In the genomic region with DNA sequence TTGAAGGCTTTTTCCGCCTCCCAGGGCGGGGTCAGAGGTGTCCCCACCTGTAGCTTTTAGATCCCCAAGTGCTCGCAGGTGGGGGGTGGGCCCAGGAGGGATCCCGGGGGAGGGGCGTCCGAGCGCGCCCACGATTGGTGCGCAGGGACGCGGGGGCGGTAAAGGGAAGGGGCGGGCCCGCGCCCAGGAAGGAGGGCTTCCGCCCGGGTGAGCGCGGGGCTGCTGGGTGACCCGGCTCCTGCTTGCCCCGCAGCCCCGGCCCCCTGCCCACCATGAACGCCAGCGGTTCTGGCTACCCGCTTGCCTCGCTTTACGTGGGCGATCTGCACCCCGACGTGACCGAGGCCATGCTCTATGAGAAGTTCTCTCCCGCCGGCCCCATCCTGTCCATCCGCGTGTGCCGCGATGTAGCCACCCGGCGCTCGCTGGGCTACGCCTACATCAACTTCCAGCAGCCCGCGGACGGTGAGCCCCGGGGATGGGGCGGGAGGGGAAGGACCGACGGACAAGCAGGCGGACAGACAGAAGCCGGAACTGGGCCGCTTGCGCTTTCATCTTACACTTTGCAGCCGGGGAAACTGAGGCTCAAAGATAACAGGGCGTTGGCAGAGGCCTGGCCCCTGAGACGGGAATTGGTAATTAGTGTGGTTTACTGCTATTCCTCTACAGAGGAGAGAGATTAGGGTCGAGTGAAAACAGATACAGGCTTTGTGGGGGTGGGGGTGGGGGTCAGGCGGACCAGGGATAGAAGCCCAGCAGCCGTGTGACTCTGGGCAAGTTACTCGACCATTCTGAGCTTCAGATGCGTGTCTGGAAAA, we compare ENCODE assay signal across 1 cellular context.
TF ChIP-seq lines count a peak whose summit lies in the region.

A gene (plus strand): TSS at position 189 of the 818 bp plus-strand sequence. CDS start 84 bp downstream, at position 273.

TF ChIP-seq in HepG2, 621 proteins besides CTCF, POLR2A, EP300 and RAD21 (continued from another document and continues in another):
- TF ChIP-seq, protein P1, sequence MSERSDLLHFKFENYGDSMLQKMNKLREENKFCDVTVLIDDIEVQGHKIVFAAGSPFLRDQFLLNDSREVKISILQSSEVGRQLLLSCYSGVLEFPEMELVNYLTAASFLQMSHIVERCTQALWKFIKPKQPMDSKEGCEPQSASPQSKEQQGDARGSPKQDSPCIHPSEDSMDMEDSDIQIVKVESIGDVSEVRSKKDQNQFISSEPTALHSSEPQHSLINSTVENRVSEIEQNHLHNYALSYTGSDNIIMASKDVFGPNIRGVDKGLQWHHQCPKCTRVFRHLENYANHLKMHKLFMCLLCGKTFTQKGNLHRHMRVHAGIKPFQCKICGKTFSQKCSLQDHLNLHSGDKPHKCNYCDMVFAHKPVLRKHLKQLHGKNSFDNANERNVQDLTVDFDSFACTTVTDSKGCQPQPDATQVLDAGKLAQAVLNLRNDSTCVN (CRISPR knock-in tag; IDR thresholded peaks at IDR 0.05; ENCODE audit: borderline replicate concordance), result peak; percentile 76; the same call in 1 of the 2 replicates
- TF ChIP-seq, protein P2, sequence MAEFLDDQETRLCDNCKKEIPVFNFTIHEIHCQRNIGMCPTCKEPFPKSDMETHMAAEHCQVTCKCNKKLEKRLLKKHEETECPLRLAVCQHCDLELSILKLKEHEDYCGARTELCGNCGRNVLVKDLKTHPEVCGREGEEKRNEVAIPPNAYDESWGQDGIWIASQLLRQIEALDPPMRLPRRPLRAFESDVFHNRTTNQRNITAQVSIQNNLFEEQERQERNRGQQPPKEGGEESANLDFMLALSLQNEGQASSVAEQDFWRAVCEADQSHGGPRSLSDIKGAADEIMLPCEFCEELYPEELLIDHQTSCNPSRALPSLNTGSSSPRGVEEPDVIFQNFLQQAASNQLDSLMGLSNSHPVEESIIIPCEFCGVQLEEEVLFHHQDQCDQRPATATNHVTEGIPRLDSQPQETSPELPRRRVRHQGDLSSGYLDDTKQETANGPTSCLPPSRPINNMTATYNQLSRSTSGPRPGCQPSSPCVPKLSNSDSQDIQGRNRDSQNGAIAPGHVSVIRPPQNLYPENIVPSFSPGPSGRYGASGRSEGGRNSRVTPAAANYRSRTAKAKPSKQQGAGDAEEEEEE (CRISPR knock-in tag; IDR thresholded peaks at IDR 0.05; ENCODE audit: borderline replicate concordance), result no peak
- TF ChIP-seq ZNF232 (CRISPR knock-in tag; IDR thresholded peaks at IDR 0.05; ENCODE audit: borderline replicate concordance) (0 out of 2 replicates have a peak, but pooled peaks have one; percentile 61), RBAK (CRISPR knock-in tag; IDR thresholded peaks at IDR 0.05) (peak; percentile 78), ZNF839 (CRISPR knock-in tag; IDR thresholded peaks at IDR 0.05; ENCODE audit: borderline replicate concordance) (0 out of 2 replicates have a peak, but pooled peaks have one; percentile 28), HDAC2 (CRISPR knock-in tag; IDR thresholded peaks at IDR 0.05) (peak; percentile 71), STAG1 (CRISPR knock-in tag; IDR thresholded peaks at IDR 0.05) (no peak), ATF7-NPFF (CRISPR knock-in tag; IDR thresholded peaks at IDR 0.05; ENCODE audit: low read depth) (peak; percentile 86), ZBTB38 (CRISPR knock-in tag; IDR thresholded peaks at IDR 0.05) (no peak; the same call in 1 of the 2 replicates), JDP2 (CRISPR knock-in tag; IDR thresholded peaks at IDR 0.05; ENCODE audit: borderline replicate concordance) (no peak; the same call in 1 of the 2 replicates), ADNP (CRISPR knock-in tag; IDR thresholded peaks at IDR 0.05) (peak; percentile 15; the same call in 1 of the 2 replicates), FOXK1 (CRISPR knock-in tag; IDR thresholded peaks at IDR 0.05; ENCODE audit: borderline replicate concordance, low read depth) (peak; percentile 68; the same call in 1 of the 2 replicates), CC2D1A (CRISPR knock-in tag; IDR thresholded peaks at IDR 0.05) (peak; percentile 95; the same call in 1 of the 2 replicates), RCOR2 (CRISPR knock-in tag; IDR thresholded peaks at IDR 0.05) (no peak), U2AF2 (IDR thresholded peaks at IDR 0.05; ENCODE audit: low read depth, low read length) (no peak), ZNF101 (CRISPR knock-in tag; IDR thresholded peaks at IDR 0.05; ENCODE audit: borderline replicate concordance, low read depth) (0 out of 2 replicates have a peak, but pooled peaks have one; percentile 54), POLR2AphosphoS5 (IDR thresholded peaks at IDR 0.05; ENCODE audit: low read depth, low read length) (peak; percentile 70; the same call in 1 of the 2 replicates), FOXC1 (CRISPR knock-in tag; IDR thresholded peaks at IDR 0.05; ENCODE audit: borderline replicate concordance) (peak; percentile 66), SP2 (CRISPR knock-in tag; IDR thresholded peaks at IDR 0.05) (peak; percentile 78), CREM (IDR thresholded peaks at IDR 0.05) (no peak), CREM (CRISPR knock-in tag; IDR thresholded peaks at IDR 0.05) (no peak), ETV6 (CRISPR knock-in tag; conservative IDR thresholded peaks at IDR 0.05) (peak; percentile 76; the same call in 1 of the 2 replicates), NR2F1 (CRISPR knock-in tag; IDR thresholded peaks at IDR 0.05) (0 out of 4 replicates have a peak, but pooled peaks of 1 of the 2 experiments have one; percentile 29), TMF1 (CRISPR knock-in tag; IDR thresholded peaks at IDR 0.05; ENCODE audit: low read depth) (peak; percentile 64; the same call in 1 of the 2 replicates), ZNF879 (CRISPR knock-in tag; IDR thresholded peaks at IDR 0.05) (no peak), DNMT1 (CRISPR knock-in tag; IDR thresholded peaks at IDR 0.05) (peak; percentile 61; the same call in 1 of the 2 replicates), ZNF224 (CRISPR knock-in tag; IDR thresholded peaks at IDR 0.05) (peak; percentile 88; the same call in 1 of the 2 replicates), ZNF468 (CRISPR knock-in tag; IDR thresholded peaks at IDR 0.05) (peak; percentile 81; the same call in 1 of the 2 replicates)
- TF ChIP-seq, protein P3, sequence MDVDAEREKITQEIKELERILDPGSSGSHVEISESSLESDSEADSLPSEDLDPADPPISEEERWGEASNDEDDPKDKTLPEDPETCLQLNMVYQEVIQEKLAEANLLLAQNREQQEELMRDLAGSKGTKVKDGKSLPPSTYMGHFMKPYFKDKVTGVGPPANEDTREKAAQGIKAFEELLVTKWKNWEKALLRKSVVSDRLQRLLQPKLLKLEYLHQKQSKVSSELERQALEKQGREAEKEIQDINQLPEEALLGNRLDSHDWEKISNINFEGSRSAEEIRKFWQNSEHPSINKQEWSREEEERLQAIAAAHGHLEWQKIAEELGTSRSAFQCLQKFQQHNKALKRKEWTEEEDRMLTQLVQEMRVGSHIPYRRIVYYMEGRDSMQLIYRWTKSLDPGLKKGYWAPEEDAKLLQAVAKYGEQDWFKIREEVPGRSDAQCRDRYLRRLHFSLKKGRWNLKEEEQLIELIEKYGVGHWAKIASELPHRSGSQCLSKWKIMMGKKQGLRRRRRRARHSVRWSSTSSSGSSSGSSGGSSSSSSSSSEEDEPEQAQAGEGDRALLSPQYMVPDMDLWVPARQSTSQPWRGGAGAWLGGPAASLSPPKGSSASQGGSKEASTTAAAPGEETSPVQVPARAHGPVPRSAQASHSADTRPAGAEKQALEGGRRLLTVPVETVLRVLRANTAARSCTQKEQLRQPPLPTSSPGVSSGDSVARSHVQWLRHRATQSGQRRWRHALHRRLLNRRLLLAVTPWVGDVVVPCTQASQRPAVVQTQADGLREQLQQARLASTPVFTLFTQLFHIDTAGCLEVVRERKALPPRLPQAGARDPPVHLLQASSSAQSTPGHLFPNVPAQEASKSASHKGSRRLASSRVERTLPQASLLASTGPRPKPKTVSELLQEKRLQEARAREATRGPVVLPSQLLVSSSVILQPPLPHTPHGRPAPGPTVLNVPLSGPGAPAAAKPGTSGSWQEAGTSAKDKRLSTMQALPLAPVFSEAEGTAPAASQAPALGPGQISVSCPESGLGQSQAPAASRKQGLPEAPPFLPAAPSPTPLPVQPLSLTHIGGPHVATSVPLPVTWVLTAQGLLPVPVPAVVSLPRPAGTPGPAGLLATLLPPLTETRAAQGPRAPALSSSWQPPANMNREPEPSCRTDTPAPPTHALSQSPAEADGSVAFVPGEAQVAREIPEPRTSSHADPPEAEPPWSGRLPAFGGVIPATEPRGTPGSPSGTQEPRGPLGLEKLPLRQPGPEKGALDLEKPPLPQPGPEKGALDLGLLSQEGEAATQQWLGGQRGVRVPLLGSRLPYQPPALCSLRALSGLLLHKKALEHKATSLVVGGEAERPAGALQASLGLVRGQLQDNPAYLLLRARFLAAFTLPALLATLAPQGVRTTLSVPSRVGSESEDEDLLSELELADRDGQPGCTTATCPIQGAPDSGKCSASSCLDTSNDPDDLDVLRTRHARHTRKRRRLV (CRISPR knock-in tag; IDR thresholded peaks at IDR 0.05), result no peak
- TF ChIP-seq, protein P4, sequence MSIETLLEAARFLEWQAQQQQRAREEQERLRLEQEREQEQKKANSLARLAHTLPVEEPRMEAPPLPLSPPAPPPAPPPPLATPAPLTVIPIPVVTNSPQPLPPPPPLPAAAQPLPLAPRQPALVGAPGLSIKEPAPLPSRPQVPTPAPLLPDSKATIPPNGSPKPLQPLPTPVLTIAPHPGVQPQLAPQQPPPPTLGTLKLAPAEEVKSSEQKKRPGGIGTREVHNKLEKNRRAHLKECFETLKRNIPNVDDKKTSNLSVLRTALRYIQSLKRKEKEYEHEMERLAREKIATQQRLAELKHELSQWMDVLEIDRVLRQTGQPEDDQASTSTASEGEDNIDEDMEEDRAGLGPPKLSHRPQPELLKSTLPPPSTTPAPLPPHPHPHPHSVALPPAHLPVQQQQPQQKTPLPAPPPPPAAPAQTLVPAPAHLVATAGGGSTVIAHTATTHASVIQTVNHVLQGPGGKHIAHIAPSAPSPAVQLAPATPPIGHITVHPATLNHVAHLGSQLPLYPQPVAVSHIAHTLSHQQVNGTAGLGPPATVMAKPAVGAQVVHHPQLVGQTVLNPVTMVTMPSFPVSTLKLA (IDR thresholded peaks at IDR 0.05), result peak; percentile 6; the same call in 1 of the 2 replicates
- TF ChIP-seq, protein P5, sequence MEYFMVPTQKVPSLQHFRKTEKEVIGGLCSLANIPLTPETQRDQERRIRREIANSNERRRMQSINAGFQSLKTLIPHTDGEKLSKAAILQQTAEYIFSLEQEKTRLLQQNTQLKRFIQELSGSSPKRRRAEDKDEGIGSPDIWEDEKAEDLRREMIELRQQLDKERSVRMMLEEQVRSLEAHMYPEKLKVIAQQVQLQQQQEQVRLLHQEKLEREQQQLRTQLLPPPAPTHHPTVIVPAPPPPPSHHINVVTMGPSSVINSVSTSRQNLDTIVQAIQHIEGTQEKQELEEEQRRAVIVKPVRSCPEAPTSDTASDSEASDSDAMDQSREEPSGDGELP (IDR thresholded peaks at IDR 0.05; ENCODE audit: borderline replicate concordance, low read depth), result 0 out of 2 replicates have a peak, but pooled peaks have one; percentile 34
- TF ChIP-seq, protein P6, sequence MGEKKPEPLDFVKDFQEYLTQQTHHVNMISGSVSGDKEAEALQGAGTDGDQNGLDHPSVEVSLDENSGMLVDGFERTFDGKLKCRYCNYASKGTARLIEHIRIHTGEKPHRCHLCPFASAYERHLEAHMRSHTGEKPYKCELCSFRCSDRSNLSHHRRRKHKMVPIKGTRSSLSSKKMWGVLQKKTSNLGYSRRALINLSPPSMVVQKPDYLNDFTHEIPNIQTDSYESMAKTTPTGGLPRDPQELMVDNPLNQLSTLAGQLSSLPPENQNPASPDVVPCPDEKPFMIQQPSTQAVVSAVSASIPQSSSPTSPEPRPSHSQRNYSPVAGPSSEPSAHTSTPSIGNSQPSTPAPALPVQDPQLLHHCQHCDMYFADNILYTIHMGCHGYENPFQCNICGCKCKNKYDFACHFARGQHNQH (CRISPR knock-in tag; IDR thresholded peaks at IDR 0.05), result peak; percentile 83; the same call in 1 of the 2 replicates
- TF ChIP-seq, protein P7, sequence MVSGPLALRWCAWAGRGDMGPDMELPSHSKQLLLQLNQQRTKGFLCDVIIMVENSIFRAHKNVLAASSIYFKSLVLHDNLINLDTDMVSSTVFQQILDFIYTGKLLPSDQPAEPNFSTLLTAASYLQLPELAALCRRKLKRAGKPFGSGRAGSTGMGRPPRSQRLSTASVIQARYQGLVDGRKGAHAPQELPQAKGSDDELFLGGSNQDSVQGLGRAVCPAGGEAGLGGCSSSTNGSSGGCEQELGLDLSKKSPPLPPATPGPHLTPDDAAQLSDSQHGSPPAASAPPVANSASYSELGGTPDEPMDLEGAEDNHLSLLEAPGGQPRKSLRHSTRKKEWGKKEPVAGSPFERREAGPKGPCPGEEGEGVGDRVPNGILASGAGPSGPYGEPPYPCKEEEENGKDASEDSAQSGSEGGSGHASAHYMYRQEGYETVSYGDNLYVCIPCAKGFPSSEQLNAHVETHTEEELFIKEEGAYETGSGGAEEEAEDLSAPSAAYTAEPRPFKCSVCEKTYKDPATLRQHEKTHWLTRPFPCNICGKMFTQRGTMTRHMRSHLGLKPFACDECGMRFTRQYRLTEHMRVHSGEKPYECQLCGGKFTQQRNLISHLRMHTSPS (CRISPR knock-in tag; IDR thresholded peaks at IDR 0.05; ENCODE audit: low read depth), result no peak
- TF ChIP-seq, protein P8, sequence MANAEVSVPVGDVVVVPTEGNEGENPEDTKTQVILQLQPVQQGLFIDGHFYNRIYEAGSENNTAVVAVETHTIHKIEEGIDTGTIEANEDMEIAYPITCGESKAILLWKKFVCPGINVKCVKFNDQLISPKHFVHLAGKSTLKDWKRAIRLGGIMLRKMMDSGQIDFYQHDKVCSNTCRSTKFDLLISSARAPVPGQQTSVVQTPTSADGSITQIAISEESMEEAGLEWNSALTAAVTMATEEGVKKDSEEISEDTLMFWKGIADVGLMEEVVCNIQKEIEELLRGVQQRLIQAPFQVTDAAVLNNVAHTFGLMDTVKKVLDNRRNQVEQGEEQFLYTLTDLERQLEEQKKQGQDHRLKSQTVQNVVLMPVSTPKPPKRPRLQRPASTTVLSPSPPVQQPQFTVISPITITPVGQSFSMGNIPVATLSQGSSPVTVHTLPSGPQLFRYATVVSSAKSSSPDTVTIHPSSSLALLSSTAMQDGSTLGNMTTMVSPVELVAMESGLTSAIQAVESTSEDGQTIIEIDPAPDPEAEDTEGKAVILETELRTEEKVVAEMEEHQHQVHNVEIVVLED (CRISPR knock-in tag; IDR thresholded peaks at IDR 0.05; ENCODE audit: borderline replicate concordance), result peak; percentile 41; the same call in 1 of the 2 replicates
- TF ChIP-seq, protein P9, sequence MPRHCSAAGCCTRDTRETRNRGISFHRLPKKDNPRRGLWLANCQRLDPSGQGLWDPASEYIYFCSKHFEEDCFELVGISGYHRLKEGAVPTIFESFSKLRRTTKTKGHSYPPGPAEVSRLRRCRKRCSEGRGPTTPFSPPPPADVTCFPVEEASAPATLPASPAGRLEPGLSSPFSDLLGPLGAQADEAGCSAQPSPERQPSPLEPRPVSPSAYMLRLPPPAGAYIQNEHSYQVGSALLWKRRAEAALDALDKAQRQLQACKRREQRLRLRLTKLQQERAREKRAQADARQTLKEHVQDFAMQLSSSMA (CRISPR knock-in tag; IDR thresholded peaks at IDR 0.05), result 0 out of 2 replicates have a peak, but pooled peaks have one; percentile 16
- TF ChIP-seq, protein P10, sequence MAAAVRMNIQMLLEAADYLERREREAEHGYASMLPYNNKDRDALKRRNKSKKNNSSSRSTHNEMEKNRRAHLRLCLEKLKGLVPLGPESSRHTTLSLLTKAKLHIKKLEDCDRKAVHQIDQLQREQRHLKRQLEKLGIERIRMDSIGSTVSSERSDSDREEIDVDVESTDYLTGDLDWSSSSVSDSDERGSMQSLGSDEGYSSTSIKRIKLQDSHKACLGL (CRISPR knock-in tag; IDR thresholded peaks at IDR 0.05), result peak; percentile 95
